In genomic region chr1:217561446-217561845, GRCh38 we compare ENCODE assay signal across 14 cellular contexts.
A peak's percentile ranks its signal among the peaks of the same experiment; 100 is the strongest.
DNase-seq lines count a peak whose midpoint lies in the region; ATAC-seq, FAIRE-seq and TF ChIP-seq lines count a peak whose summit lies in the region.
"Had no signal": no experiment of that assay in that cellular context is flagged by ENCODE, and none has a peak within 500 bp of the region (broad histone marks: within the 10 kb centered on the region; RNA-seq: fewer than 3 reads in every experiment).

No MANE protein-coding gene starts in this region.

- no peak for TF ChIP-seq POLR2A in endothelial cell of umbilical vein (IDR thresholded peaks at IDR 0.05; ENCODE audit: low read depth, low read length)
- TF ChIP-seq POLR2A in upper lobe of left lung (IDR thresholded peaks at IDR 0.05) = no peak

- no peaks in the 10 kb centered on the region for H4K20me1 ChIP-seq in PC-3 (ENCODE audit: low read length)
- no peaks in the 10 kb centered on the region for H4K20me1 ChIP-seq in endothelial cell of umbilical vein (replicated peaks; ENCODE audit: control insufficient read depth, extremely low read depth, insufficient read depth, low read length)
- H4K20me1 ChIP-seq in keratinocyte (ENCODE audit: control insufficient read depth, extremely low read depth, insufficient read depth, low read length) = no peaks in the 10 kb centered on the region
- H4K20me1 ChIP-seq: BLaER1 had no signal

- H3K4me2 ChIP-seq in PC-3 (ENCODE audit: low read length) = peak overlapping the region; percentile 76
- no peak overlapping the region for H3K4me2 ChIP-seq in endothelial cell of umbilical vein (ENCODE audit: insufficient read depth, low read length)
- H3K4me2 ChIP-seq in keratinocyte (ENCODE audit: control insufficient read depth, extremely low read depth, insufficient read depth, low read depth, low read length) = peak overlapping the region; percentile 81
- H3K4me2 ChIP-seq: BLaER1 had no signal

- H3K4me1 ChIP-seq in PC-3 (ENCODE audit: insufficient read depth, low read length) = peaks cover 28% of the 10 kb centered on the region
- no peaks in the 10 kb centered on the region for H3K4me1 ChIP-seq in endothelial cell of umbilical vein (ENCODE audit: control insufficient read depth, extremely low read depth, insufficient read depth, low read length)
- peaks cover 21% of the 10 kb centered on the region for H3K4me1 ChIP-seq in keratinocyte (ENCODE audit: control insufficient read depth, extremely low read depth, insufficient read depth, low read length)
- no peaks in the 10 kb centered on the region for H3K4me1 ChIP-seq in upper lobe of left lung
- H3K4me1 ChIP-seq: BLaER1 had no signal

- H3K9me2 ChIP-seq in PC-3 (replicated peaks; ENCODE audit: low read length) = no peaks in the 10 kb centered on the region

- no peaks in the 10 kb centered on the region for H3K9me3 ChIP-seq in PC-3 (ENCODE audit: low read length)
- H3K9me3 ChIP-seq in endothelial cell of umbilical vein (replicated peaks; ENCODE audit: control insufficient read depth, insufficient read depth, low read length) = no peaks in the 10 kb centered on the region
- H3K9me3 ChIP-seq in keratinocyte (ENCODE audit: control insufficient read depth, low read depth, low read length) = no peaks in the 10 kb centered on the region
- H3K9me3 ChIP-seq in upper lobe of left lung = no peaks in the 10 kb centered on the region
- H3K9me3 ChIP-seq: BLaER1, Caco-2 had no signal

- dilution Hi-C loops in endothelial cell of umbilical vein (cut with MboI; ENCODE audit: extremely low pct_ligation_motif_present, low sequenced_read_pairs) = no loop called here
- dilution Hi-C loops in keratinocyte (cut with MboI; ENCODE audit: extremely low pct_ligation_motif_present, low sequenced_read_pairs) = no loop called here

- CTCF ChIA-PET in PC-3 (lab: Charles Lee) = no interaction called here
- CTCF ChIA-PET in endothelial cell of umbilical vein (lab: Charles Lee) = no interaction called here

- no peaks in the 10 kb centered on the region for H3K27me3 ChIP-seq in PC-3 (ENCODE audit: low read length)
- H3K27me3 ChIP-seq in endothelial cell of umbilical vein (ENCODE audit: control insufficient read depth in 2 of 2, insufficient read depth in 2 of 2, low read length in 2 of 2) = no peaks in the 10 kb centered on the region
- no peaks in the 10 kb centered on the region for H3K27me3 ChIP-seq in keratinocyte (ENCODE audit: control insufficient read depth, extremely low read depth, insufficient read depth, low read length)
- H3K27me3 ChIP-seq in upper lobe of left lung = no peaks in the 10 kb centered on the region
- H3K27me3 ChIP-seq: BLaER1 had no signal

- no peak overlapping the region for H2AFZ ChIP-seq in PC-3 (ENCODE audit: low read length)
- H2AFZ ChIP-seq in endothelial cell of umbilical vein (ENCODE audit: low read depth, low read length) = no peak overlapping the region
- H2AFZ ChIP-seq in keratinocyte (ENCODE audit: control insufficient read depth, low read length) = no peak overlapping the region

- peak; percentile 2 for DNase-seq in EL
- DNase-seq in PC-3 = no peak
- DNase-seq in endothelial cell of umbilical vein (ENCODE audit: low read depth, low spot score) = peak; percentile 16
- no peak for DNase-seq in keratinocyte (ENCODE audit: low read depth, low spot score)
- no peak for DNase-seq in ureter (ENCODE audit: low spot score)
- no peak for DNase-seq in cerebellar cortex (ENCODE audit: low spot score)
- no peak for DNase-seq in upper lobe of left lung
- no peak for DNase-seq in NCI-H1436 treated with DMSO at 0.1 percent for 48 hours (lab: John Stamatoyannopoulos, UW)
- DNase-seq: 8988T; AML-193; Caco-2; CD8-positive, alpha-beta memory T cell; DMS53 had no signal

- POLR2A ChIA-PET in PC-3 (lab: Charles Lee; ENCODE audit: unreplicated experiment) = no interaction called here
- POLR2A ChIA-PET in endothelial cell of umbilical vein (lab: Charles Lee) = no interaction called here

- H3K36me3 ChIP-seq in PC-3 (ENCODE audit: low read depth, low read length) = no peaks in the 10 kb centered on the region
- H3K36me3 ChIP-seq in endothelial cell of umbilical vein (ENCODE audit: control insufficient read depth in 2 of 2, extremely low read depth in 1 of 2, insufficient read depth in 2 of 2, low read length in 2 of 2) = no peaks in the 10 kb centered on the region
- no peaks in the 10 kb centered on the region for H3K36me3 ChIP-seq in keratinocyte (ENCODE audit: control insufficient read depth in 2 of 2, extremely low read depth in 1 of 2, insufficient read depth in 2 of 2, low read length in 2 of 2)
- H3K36me3 ChIP-seq in upper lobe of left lung = no peaks in the 10 kb centered on the region
- H3K36me3 ChIP-seq: BLaER1 had no signal

- H3K27ac ChIP-seq in PC-3 (ENCODE audit: low read length) (peak overlapping the region; percentile 71), endothelial cell of umbilical vein (ENCODE audit: insufficient read depth, low read depth, low read length) (no peak overlapping the region), keratinocyte (ENCODE audit: control insufficient read depth, insufficient read depth, low read length) (peak overlapping the region; percentile 79), upper lobe of left lung (no peak overlapping the region)
- H3K27ac ChIP-seq: BLaER1 had no signal

- TF ChIP-seq EP300 in upper lobe of left lung (IDR thresholded peaks at IDR 0.05) = no peak

- TF ChIP-seq CTCF in PC-3 (conservative IDR thresholded peaks at IDR 0.05; ENCODE audit: low read depth, low read length) (no peak), endothelial cell of umbilical vein (IDR thresholded peaks at IDR 0.05; ENCODE audit: extremely low read depth in 1 of 2, insufficient read depth in 1 of 2, low read depth in 1 of 2, low read length in 2 of 2) (no peak), keratinocyte (optimal IDR thresholded peaks at IDR 0.05 in 1 of 3, IDR thresholded peaks at IDR 0.05 in 1 of 3, conservative IDR thresholded peaks at IDR 0.05 in 1 of 3; ENCODE audit: extremely low read depth in 1 of 3, insufficient read depth in 2 of 3, low read length in 3 of 3) (no peak), upper lobe of left lung (IDR thresholded peaks at IDR 0.05) (no peak)

- peaks cover 6% of the 10 kb centered on the region for H3F3A ChIP-seq in PC-3 (ENCODE audit: low read length, unreplicated experiment)

- H3K4me3 ChIP-seq in PC-3 (ENCODE audit: low read length) (no peak overlapping the region; the same call in 1 of the 2 replicates), endothelial cell of umbilical vein (replicated peaks in 1 of 3; ENCODE audit: insufficient read depth in 1 of 3, low read depth in 1 of 3, low read length in 3 of 3) (no peak overlapping the region), keratinocyte (ENCODE audit: control insufficient read depth in 2 of 3, extremely low read depth in 1 of 3, insufficient read depth in 2 of 3, low read depth in 1 of 3, low read length in 3 of 3) (no peak overlapping the region), upper lobe of left lung (no peak overlapping the region)
- H3K4me3 ChIP-seq: BLaER1 had no signal

- intact Hi-C loops in PC-3 (cut with micrococcal nuclease) = loop anchor here (5.0 to 10.0 kb wide), 2 partner anchors 599 to 603 kb away; no protein-coding TSS in a partner anchor
- intact Hi-C loops in endothelial cell of umbilical vein (cut with micrococcal nuclease) = no loop called here

- H3K79me2 ChIP-seq in PC-3 (ENCODE audit: low read length) (no peaks in the 10 kb centered on the region), endothelial cell of umbilical vein (ENCODE audit: control insufficient read depth, insufficient read depth, low read length) (no peaks in the 10 kb centered on the region), keratinocyte (ENCODE audit: control insufficient read depth, insufficient read depth, low read length) (no peaks in the 10 kb centered on the region)

- ATAC-seq in PC-3 (no peak), upper lobe of left lung (ENCODE audit: low FRiP score in 2 of 2) (no peak)

- BruUV-seq in PC-3 (replicated peaks; lab: Mats Ljungman, UMichigan) (no TSS peak), endothelial cell of umbilical vein (replicated peaks; lab: Mats Ljungman, UMichigan) (no TSS peak)

- 78 to 81% methylated on average over 4 of the region's 4 CpGs for WGBS in upper lobe of left lung, 2 donors

- H3K9me1 ChIP-seq in endothelial cell of umbilical vein (replicated peaks; ENCODE audit: control insufficient read depth, extremely low read depth, insufficient read depth, low read length) = no peaks in the 10 kb centered on the region
- no peaks in the 10 kb centered on the region for H3K9me1 ChIP-seq in keratinocyte (ENCODE audit: control insufficient read depth, extremely low read depth, insufficient read depth, low read length)

- no peak for FAIRE-seq in endothelial cell of umbilical vein (lab: Jason Lieb, UNC)
- no peak for FAIRE-seq in keratinocyte (lab: Jason Lieb, UNC)

- H3K9ac ChIP-seq in PC-3 (ENCODE audit: low read length) = no peak overlapping the region
- no peak overlapping the region for H3K9ac ChIP-seq in endothelial cell of umbilical vein (replicated peaks; ENCODE audit: extremely low read depth, insufficient read depth, low read length)
- H3K9ac ChIP-seq in keratinocyte (ENCODE audit: control insufficient read depth, extremely low read depth, insufficient read depth, low read length) = no peak overlapping the region
- H3K9ac ChIP-seq: BLaER1 had no signal

TF ChIP-seq in endothelial cell of umbilical vein, 7 proteins besides CTCF, POLR2A, EP300 and RAD21:
- TF ChIP-seq, protein P1, sequence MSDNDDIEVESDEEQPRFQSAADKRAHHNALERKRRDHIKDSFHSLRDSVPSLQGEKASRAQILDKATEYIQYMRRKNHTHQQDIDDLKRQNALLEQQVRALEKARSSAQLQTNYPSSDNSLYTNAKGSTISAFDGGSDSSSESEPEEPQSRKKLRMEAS (IDR thresholded peaks at IDR 0.05; ENCODE audit: insufficient read depth, insufficient read length) = no peak
- no peak for TF ChIP-seq FOS (IDR thresholded peaks at IDR 0.05; ENCODE audit: borderline replicate concordance, insufficient read depth, low read length)
- no peak for TF ChIP-seq POLR2AphosphoS5 (IDR thresholded peaks at IDR 0.05; ENCODE audit: insufficient read depth, low read depth, low read length)
- TF ChIP-seq JUN (IDR thresholded peaks at IDR 0.05; ENCODE audit: borderline replicate concordance, insufficient read depth, insufficient read length, low read depth) = no peak
- TF ChIP-seq GATA2 (IDR thresholded peaks at IDR 0.05; ENCODE audit: insufficient read depth, insufficient read length, low read depth, low read length) = no peak
- TF ChIP-seq MYC (IDR thresholded peaks at IDR 0.05; ENCODE audit: low read depth, low read length) = no peak
- TF ChIP-seq EZH2 (IDR thresholded peaks at IDR 0.05; ENCODE audit: borderline replicate concordance, low read depth, low read length, severe bottlenecking) = no peak
TF ChIP-seq in endothelial cell of umbilical vein: peak in this region for 0.

Comparison
In these comparisons a context has a peak if more than half of its experiments do, and no peak if none do; other contexts are left out.
1. DNase-seq: peak in EL (single experiment) and endothelial cell of umbilical vein (single experiment); none in PC-3 (single experiment), keratinocyte (single experiment), ureter (single experiment), cerebellar cortex (single experiment), upper lobe of left lung (0 of 2) and NCI-H1436 treated with DMSO at 0.1 percent for 48 hours (single experiment).
2. H3K27ac ChIP-seq: peak in PC-3 (single experiment) and keratinocyte (single experiment); none in endothelial cell of umbilical vein (single experiment) and upper lobe of left lung (0 of 4).